Comparison of ENCODE assay signal across 21 cellular contexts in genomic region chr2:157127249-157128012, GRCh38.
DNase-seq lines count a peak whose midpoint lies in the region; FAIRE-seq and TF ChIP-seq lines count a peak whose summit lies in the region.
"Had no signal": no experiment of that assay in that cellular context is flagged by ENCODE, and none has a peak within 500 bp of the region (broad histone marks: within the 10 kb centered on the region; RNA-seq: fewer than 3 reads in every experiment).

No MANE protein-coding gene starts in this region.

- H3K4me1 ChIP-seq in osteoblast (ENCODE audit: insufficient read depth, low read length) (no peaks in the 10 kb centered on the region), small intestine (ENCODE audit: control insufficient read depth in 2 of 2, insufficient read depth in 1 of 2, low read depth in 1 of 2, low read length in 1 of 2) (no peaks in the 10 kb centered on the region)
- H3K4me1 ChIP-seq: BE2C had no signal

- H3K79me2 ChIP-seq in osteoblast (ENCODE audit: insufficient read depth, low read length): no peaks in the 10 kb centered on the region

- no peaks in the 10 kb centered on the region for H3K27me3 Mint-ChIP-seq in Calu3 (ENCODE audit: unreplicated experiment)
- H3K27me3 Mint-ChIP-seq: CD4-positive, CD25-positive, alpha-beta regulatory T cell; IgD-negative memory B cell had no signal

- H3K27me3 ChIP-seq in osteoblast (ENCODE audit: insufficient read depth, low read length) (no peaks in the 10 kb centered on the region), MG63 (no peaks in the 10 kb centered on the region), small intestine (ENCODE audit: control insufficient read depth in 2 of 2, insufficient read depth in 2 of 2, low read length in 2 of 2) (no peaks in the 10 kb centered on the region)
- H3K27me3 ChIP-seq: BE2C had no signal

- H4K20me1 ChIP-seq in osteoblast (ENCODE audit: insufficient read depth, low read length): no peaks in the 10 kb centered on the region

- H3K9me3 ChIP-seq in osteoblast (ENCODE audit: low read depth, low read length): no peaks in the 10 kb centered on the region
- H3K9me3 ChIP-seq in MG63: peaks cover 2% of the 10 kb centered on the region; the same call in 1 of the 2 replicates
- no peaks in the 10 kb centered on the region for H3K9me3 ChIP-seq in small intestine (ENCODE audit: control insufficient read depth, low read depth)
- H3K9me3 ChIP-seq: BE2C had no signal

- DNase-seq in Calu3 (no peak), amniotic epithelial cell (ENCODE audit: low read depth) (peak; percentile 31), osteoblast (ENCODE audit: insufficient read length, low spot score, missing footprints) (no peak), MG63 (no peak), NCI-H1694 treated with DMSO at 0.1 percent for 48 hours (lab: John Stamatoyannopoulos, UW) (no peak), small intestine (no peak)
- DNase-seq: ACHN; BE2C; C1 segment of cervical spinal cord; CD4-positive, CD25-positive, alpha-beta regulatory T cell; CD8-positive, alpha-beta memory T cell; COR-L47; GDM1; HCEC 1CT; KBM-7 had no signal

- BruUV-seq in Calu3 (replicated peaks; lab: Mats Ljungman, UMichigan): no TSS peak

- H3K9me3 Mint-ChIP-seq in Calu3 (ENCODE audit: low read depth, unreplicated experiment): peaks cover 8% of the 10 kb centered on the region
- H3K9me3 Mint-ChIP-seq: GM23338 had no signal

- H3K27ac ChIP-seq in osteoblast (ENCODE audit: low read depth, low read length): no peak overlapping the region
- H3K27ac ChIP-seq in small intestine (ENCODE audit: low read depth in 1 of 2, low read length in 1 of 2): no peak overlapping the region

- H3K4me3 ChIP-seq in osteoblast (ENCODE audit: insufficient read depth, low read length) (no peak overlapping the region), MG63 (no peak overlapping the region), small intestine (ENCODE audit: low read depth in 1 of 2, low read length in 2 of 2) (no peak overlapping the region)
- H3K4me3 ChIP-seq: GM23338 had no signal

- H3K36me3 Mint-ChIP-seq in Calu3 (ENCODE audit: insufficient read depth, unreplicated experiment): no peaks in the 10 kb centered on the region
- H3K36me3 Mint-ChIP-seq: CD4-positive, CD25-positive, alpha-beta regulatory T cell; CD8-positive, alpha-beta memory T cell; IgD-negative memory B cell had no signal

- H3K4me1 Mint-ChIP-seq in Calu3 (ENCODE audit: low read depth, unreplicated experiment): peaks cover 33% of the 10 kb centered on the region
- H3K4me1 Mint-ChIP-seq: CD4-positive, CD25-positive, alpha-beta regulatory T cell; CD8-positive, alpha-beta memory T cell; GM23338; IgD-negative memory B cell had no signal

- no peak for FAIRE-seq in small intestine (lab: Jason Lieb, UNC)
- FAIRE-seq: D721Med, GM12892, H54, HepG2 had no signal

- CTCF ChIA-PET in Calu3 (lab: Charles Lee): interaction anchor here (0.7 kb wide), 1 partner anchor 50 kb away, joined by 3 read pairs; no protein-coding TSS in a partner anchor

- no peak overlapping the region for H3K4me3 Mint-ChIP-seq in Calu3 (ENCODE audit: low read depth, unreplicated experiment)
- H3K4me3 Mint-ChIP-seq: CD4-positive, CD25-positive, alpha-beta regulatory T cell; CD8-positive, alpha-beta memory T cell; GM23338 had no signal

- TF ChIP-seq CTCF in Calu3 (IDR thresholded peaks at IDR 0.05; ENCODE audit: unreplicated experiment): no peak
- TF ChIP-seq CTCF in osteoblast (IDR thresholded peaks at IDR 0.05; ENCODE audit: extremely low read depth, low read depth, low read length): no peak

- intact Hi-C loops in Calu3 (cut with micrococcal nuclease; ENCODE audit: unreplicated experiment): no loop called here

- H3K36me3 ChIP-seq in osteoblast (ENCODE audit: insufficient read depth, low read length) (no peaks in the 10 kb centered on the region), MG63 (no peaks in the 10 kb centered on the region), small intestine (ENCODE audit: control insufficient read depth in 2 of 2, insufficient read depth in 2 of 2, low read length in 2 of 2) (no peaks in the 10 kb centered on the region)
- H3K36me3 ChIP-seq: BE2C had no signal

- H3K4me2 ChIP-seq in osteoblast (ENCODE audit: insufficient read depth, low read length): peak overlapping the region; percentile 17
- H3K4me2 ChIP-seq: GM23338 had no signal

- H2AFZ ChIP-seq in osteoblast (ENCODE audit: low read length): peak overlapping the region; percentile 50
- H2AFZ ChIP-seq: GM23338 had no signal

- H3K27ac Mint-ChIP-seq in Calu3 (ENCODE audit: unreplicated experiment): peak overlapping the region; percentile 33
- H3K27ac Mint-ChIP-seq: CD4-positive, CD25-positive, alpha-beta regulatory T cell; CD8-positive, alpha-beta memory T cell; GM23338; IgD-negative memory B cell had no signal
